ENCODE assay signal across 18 cellular contexts in genomic region chr17:8844229-8845218, GRCh38. TPM values are rescaled to one million over a fixed set of nuclear protein-coding genes. Genes with fewer than 3 reads are reported as not detected.
A peak's percentile ranks its signal among the peaks of the same experiment; 100 is the strongest.
DNase-seq lines count a peak whose midpoint lies in the region; ATAC-seq, FAIRE-seq and TF ChIP-seq lines count a peak whose summit lies in the region.
"Had no signal": no experiment of that assay in that cellular context is flagged by ENCODE, and none has a peak within 500 bp of the region (broad histone marks: within the 10 kb centered on the region; RNA-seq: fewer than 3 reads in every experiment).

No MANE protein-coding gene starts in this region.

- no peak for ATAC-seq in GM18498 (IDR thresholded peaks at IDR 0.05; ENCODE audit: unreplicated experiment)
- ATAC-seq: CD8-positive, alpha-beta T cell; K562 had no signal

- TF ChIP-seq EP300 in H1 (IDR thresholded peaks at IDR 0.05; ENCODE audit: borderline replicate concordance in 1 of 2, low read depth in 2 of 2, low read length in 2 of 2), result no peak

- no peak overlapping the region for H3K9ac ChIP-seq in H1 (replicated peaks in 1 of 4; ENCODE audit: extremely low read depth in 1 of 4, low read depth in 3 of 4, low read length in 3 of 4)

- H2BK12ac ChIP-seq in H1 (ENCODE audit: low read depth, low read length), result no peak overlapping the region

- H3K4me3 ChIP-seq in H1 (ENCODE audit: extremely low read depth in 1 of 4, insufficient read depth in 2 of 4, low read depth in 3 of 4, low read length in 4 of 4), result no peak overlapping the region
- H3K4me3 ChIP-seq: HAP-1, K562 had no signal

- no peak overlapping the region for H3K23ac ChIP-seq in H1 (ENCODE audit: insufficient read length)

- FAIRE-seq in GM12891 (lab: Jason Lieb, UNC) (peak; percentile 76), H1 (lab: Jason Lieb, UNC) (no peak)
- FAIRE-seq: K562 had no signal

- POLR2A ChIA-PET in H1 (lab: Charles Lee; ENCODE audit: partially characterized antibody), result no interaction called here

- TF ChIP-seq CTCF in H1 (IDR thresholded peaks at IDR 0.05; ENCODE audit: control extremely low read depth in 1 of 3, insufficient read depth in 1 of 3, low read depth in 1 of 3, low read length in 3 of 3), result no peak

- H4K8ac ChIP-seq in H1 (ENCODE audit: extremely low read depth, insufficient read depth, low read length), result no peak overlapping the region

- H2BK20ac ChIP-seq in H1 (ENCODE audit: low read length), result 0 out of 2 replicates have a peak overlapping the region, but pooled peaks have one; percentile 9

- no peak overlapping the region for H2AK5ac ChIP-seq in H1 (ENCODE audit: low read depth, low read length)

- no peak overlapping the region for H4K5ac ChIP-seq in H1 (ENCODE audit: insufficient read length, low read depth, low read length)

- H3K27me3 ChIP-seq in H1 (replicated peaks in 1 of 4; ENCODE audit: control insufficient read depth in 3 of 4, extremely low read depth in 1 of 4, insufficient read depth in 3 of 4, low read length in 3 of 4), result no peaks in the 10 kb centered on the region

- H3K14ac ChIP-seq in H1 (ENCODE audit: insufficient read length), result no peak overlapping the region

- no peaks in the 10 kb centered on the region for H3K79me1 ChIP-seq in H1 (ENCODE audit: low read depth, low read length)

- H4K20me1 ChIP-seq in H1 (replicated peaks in 1 of 2; ENCODE audit: control insufficient read depth in 1 of 2, insufficient read depth in 2 of 2, low read length in 2 of 2), result no peaks in the 10 kb centered on the region

- H3K27ac ChIP-seq in KOPT-K1 (ENCODE audit: low read depth, low read length, poor library complexity, severe bottlenecking) (peak overlapping the region; percentile 21), H1 (ENCODE audit: low read depth, low read length) (no peak overlapping the region)

- WGBS in H1 (ENCODE audit: extremely low coverage in 1 of 2, insufficient coverage in 1 of 2, insufficient read length in 1 of 2, insufficient replicate concordance in 2 of 2, low coverage in 1 of 2, low lambda C conversion rate in 2 of 2, missing lambda C conversion rate in 1 of 2), 2 experiments, result 90% methylated on average over 9 of the region's 9 CpGs; no CpG with 5 or more reads in 1 of the 2 experiments

- DNase-seq in GM12891 (ENCODE audit: insufficient read length, low spot score) (no peak), H1 (ENCODE audit: low read depth in 1 of 2, low spot score in 2 of 2) (no peak), NCI-H510A (lab: John Stamatoyannopoulos, UW) (no peak), AG20443 (ENCODE audit: low spot score) (no peak)
- DNase-seq in central memory CD4-positive, alpha-beta T cell, result no peak
- DNase-seq: Calu3; CD8-positive, alpha-beta T cell; EL; NCI-H1105; NCI-H2081 treated with DMSO at 0.1 percent for 48 hours; NCI-H82 had no signal

- no peak overlapping the region for H2BK5ac ChIP-seq in H1 (ENCODE audit: low read depth, low read length)

- H3K9me3 ChIP-seq in KOPT-K1 (ENCODE audit: insufficient read depth, low read length, poor library complexity, severe bottlenecking) (no peaks in the 10 kb centered on the region), H1 (ENCODE audit: insufficient read depth in 2 of 2, low read depth in 1 of 2, low read length in 1 of 2) (no peaks in the 10 kb centered on the region)
- H3K9me3 ChIP-seq: HAP-1 had no signal

- H2AFZ ChIP-seq in H1 (ENCODE audit: low read length), result no peak overlapping the region

- no peak overlapping the region for H3K56ac ChIP-seq in H1 (replicated peaks; ENCODE audit: insufficient read length, low read depth, low read length)

- H2BK120ac ChIP-seq in H1 (replicated peaks; ENCODE audit: low read depth, low read length), result no peak overlapping the region

- TF ChIP-seq RAD21 in H1 (IDR thresholded peaks at IDR 0.05 in 1 of 2, conservative IDR thresholded peaks at IDR 0.05 in 1 of 2; ENCODE audit: low read depth in 2 of 2, low read length in 2 of 2), result no peak

- TF ChIP-seq POLR2A in GM12891 (IDR thresholded peaks at IDR 0.05; ENCODE audit: low read depth, low read length), result no peak
- no peak for TF ChIP-seq POLR2A in H1 (IDR thresholded peaks at IDR 0.05; ENCODE audit: control extremely low read depth in 1 of 2, low read depth in 2 of 2, low read length in 2 of 2)

- peaks cover 0 to 3% (median 0%) of the 10 kb centered on the region in 4 experiments; a peak in 3 of 7 replicates for H3K4me1 ChIP-seq in H1 (replicated peaks in 1 of 4; ENCODE audit: control insufficient read depth in 3 of 4, insufficient read depth in 4 of 4, low read length in 3 of 4)
- H3K4me1 ChIP-seq: HAP-1 had no signal

- no peak overlapping the region for H3K18ac ChIP-seq in H1 (ENCODE audit: extremely low read depth, low read length)

- H3K79me2 ChIP-seq in H1 (ENCODE audit: control insufficient read depth in 1 of 2, insufficient read depth in 2 of 2, low read length in 2 of 2), result no peaks in the 10 kb centered on the region

- CTCF ChIA-PET in H1 (lab: Charles Lee; ENCODE audit: partially characterized antibody), result interaction anchor here (1.0 to 3.1 kb wide), 4 partner anchors 14 to 29 kb away, joined by 3 to 15 read pairs (median 6); no protein-coding TSS in a partner anchor

- H3K36me3 ChIP-seq in KOPT-K1 (ENCODE audit: insufficient read depth, low read length) (peaks cover 51% of the 10 kb centered on the region), H1 (ENCODE audit: control insufficient read depth in 2 of 4, insufficient read depth in 4 of 4, low read length in 3 of 4) (no peaks in the 10 kb centered on the region)
- H3K36me3 ChIP-seq: HAP-1 had no signal

- H3K23me2 ChIP-seq in H1 (ENCODE audit: low read depth, low read length), result no peaks in the 10 kb centered on the region

- no peak overlapping the region for H2BK15ac ChIP-seq in H1 (ENCODE audit: low read length)

- H3K4ac ChIP-seq in H1 (replicated peaks; ENCODE audit: insufficient read length, low read depth, low read length), result no peak overlapping the region

- H3K4me2 ChIP-seq in H1 (ENCODE audit: insufficient read depth in 1 of 2, low read depth in 2 of 2, low read length in 2 of 2), result no peak overlapping the region

- no peak overlapping the region for H4K91ac ChIP-seq in H1 (replicated peaks; ENCODE audit: insufficient read length, low read length)

TF ChIP-seq in GM12891, 5 proteins besides CTCF, POLR2A, EP300 and RAD21:
- TF ChIP-seq TAF1 (IDR thresholded peaks at IDR 0.05; ENCODE audit: low read depth, low read length) (no peak), SPI1 (IDR thresholded peaks at IDR 0.05; ENCODE audit: low read depth, low read length) (no peak), PAX5 (IDR thresholded peaks at IDR 0.05; ENCODE audit: insufficient read depth, low read length, severe bottlenecking) (no peak), POU2F2 (IDR thresholded peaks at IDR 0.05; ENCODE audit: low read depth, low read length) (no peak), POLR2AphosphoS5 (IDR thresholded peaks at IDR 0.05; ENCODE audit: low read depth, low read length) (no peak)

TF ChIP-seq in H1, 55 proteins besides CTCF, POLR2A, EP300 and RAD21:
- no peak for TF ChIP-seq SP2 (IDR thresholded peaks at IDR 0.05; ENCODE audit: low read length)
- TF ChIP-seq TAF1 (IDR thresholded peaks at IDR 0.05; ENCODE audit: low read depth, low read length), result no peak
- no peak for TF ChIP-seq CBX5 (IDR thresholded peaks at IDR 0.05; ENCODE audit: low read depth, low read length)
- no peak for TF ChIP-seq SAP30 (IDR thresholded peaks at IDR 0.05; ENCODE audit: insufficient read depth, insufficient replicate concordance, low read length)
- no peak for TF ChIP-seq SP1 (IDR thresholded peaks at IDR 0.05; ENCODE audit: low read depth, low read length)
- no peak for TF ChIP-seq TCF12 (IDR thresholded peaks at IDR 0.05; ENCODE audit: low read depth, low read length)
- TF ChIP-seq TEAD4 (IDR thresholded peaks at IDR 0.05; ENCODE audit: low read depth, low read length), result no peak
- no peak for TF ChIP-seq ATF2 (IDR thresholded peaks at IDR 0.05; ENCODE audit: low read length)
- TF ChIP-seq SP4 (IDR thresholded peaks at IDR 0.05; ENCODE audit: low read length), result no peak

RNA-seq across cellular contexts. Expression of gene PIK3R6, which starts 22.9 kb away (rescaled TPM):
- 115 TPM for polyA plus RNA-seq in GM12891 (2012; ENCODE audit: low read depth, missing spikeins)
- total RNA-seq in H1 (2021; fragmentation: NEBNext Ultra II Directional; extraction: Animal tissue kit (Norgen Biotek cat#: 25700)), result 0.23 and 0.24 TPM in 2 replicates
- polyA plus RNA-seq in H1 (2011; rRNA removed), result 0.72 and 1.2 TPM in 2 replicates
- 0.80 TPM for polyA plus RNA-seq in H1 (2011; cell fraction: cytosol; rRNA removed)
- 0.93 TPM for polyA plus RNA-seq in H1 (2011; cell fraction: nucleus; rRNA removed)
- 0.29 to 1.2 TPM (median 0.74 TPM) in 4 replicates for polyA plus RNA-seq in H1 (2012, experiment 1 of 2)
- polyA plus RNA-seq in H1 (2012, experiment 2 of 2), result 0.31 TPM
- polyA plus RNA-seq in H1 (2013, experiment 1 of 2), result 0.04 TPM
- 0.04 TPM for polyA plus RNA-seq in H1 (2013, experiment 2 of 2)
- polyA minus RNA-seq in H1 (2011; rRNA and poly(A)+ RNA removed), result 0.73 and 1.6 TPM in 2 replicates
- polyA minus RNA-seq in H1 (2011; cell fraction: cytosol; rRNA and poly(A)+ RNA removed), result not detected
- 1.00 TPM for polyA minus RNA-seq in H1 (2011; cell fraction: nucleus; rRNA and poly(A)+ RNA removed)
- total RNA-seq: Calu3, NCI-H460, RPMI7951 had no signal
- polyA plus RNA-seq: BJ, K562 had no signal

RNA-seq across cellular contexts. Expression of gene MFSD6L, which starts 45.4 kb away (rescaled TPM):
- polyA plus RNA-seq in GM12891 (2012; ENCODE audit: low read depth, missing spikeins), result 1.4 TPM
- 2.6 and 2.8 TPM in 2 replicates for total RNA-seq in H1 (2021; fragmentation: NEBNext Ultra II Directional; extraction: Animal tissue kit (Norgen Biotek cat#: 25700))
- 2.7 and 3.5 TPM in 2 replicates for polyA plus RNA-seq in H1 (2011; rRNA removed)
- 3.2 TPM for polyA plus RNA-seq in H1 (2011; cell fraction: cytosol; rRNA removed)
- 3.5 TPM for polyA plus RNA-seq in H1 (2011; cell fraction: nucleus; rRNA removed)
- 1.8 to 3.3 TPM (median 3.0 TPM) in 4 replicates for polyA plus RNA-seq in H1 (2012, experiment 1 of 2)
- 2.3 TPM for polyA plus RNA-seq in H1 (2012, experiment 2 of 2)
- 2.5 TPM for polyA plus RNA-seq in H1 (2013, experiment 1 of 2)
- polyA plus RNA-seq in H1 (2013, experiment 2 of 2), result 2.2 TPM
- 2.8 and 3.6 TPM in 2 replicates for polyA minus RNA-seq in H1 (2011; rRNA and poly(A)+ RNA removed)
- polyA minus RNA-seq in H1 (2011; cell fraction: cytosol; rRNA and poly(A)+ RNA removed), result 2.3 TPM
- 4.0 TPM for polyA minus RNA-seq in H1 (2011; cell fraction: nucleus; rRNA and poly(A)+ RNA removed)
- total RNA-seq: CD8-positive, alpha-beta T cell; K562; NCI-H460; RPMI7951 had no signal
- polyA plus RNA-seq: BJ, K562 had no signal
